ENCODE assay signal across 23 cellular contexts in genomic region chr10:49269523-49269922, GRCh38. TPM values are rescaled to one million over a fixed set of nuclear protein-coding genes. Genes with fewer than 3 reads are reported as not detected.
DNase-seq lines count a peak whose midpoint lies in the region; TF ChIP-seq lines count a peak whose summit lies in the region.
"Had no signal": no experiment of that assay in that cellular context is flagged by ENCODE, and none has a peak within 500 bp of the region (broad histone marks: within the 10 kb centered on the region; RNA-seq: fewer than 3 reads in every experiment).

No MANE protein-coding gene starts in this region.

- H3K36me3 Mint-ChIP-seq in osteocyte (ENCODE audit: unreplicated experiment), result peaks cover 6% of the 10 kb centered on the region
- H3K36me3 Mint-ChIP-seq: CD14-positive monocyte had no signal

- H3K4me1 ChIP-seq in right atrium auricular region, result peaks cover 0 to 32% of the 10 kb centered on the region in 2 donors
- peaks cover 38% of the 10 kb centered on the region for H3K4me1 ChIP-seq in left ventricle myocardium inferior
- H3K4me1 ChIP-seq in esophagus muscularis mucosa, result peaks cover 11 to 30% (median 15%) of the 10 kb centered on the region in 4 donors
- H3K4me1 ChIP-seq: A549, BE2C, HAP-1 had no signal

- H3K27ac ChIP-seq in right atrium auricular region, result no peak overlapping the region
- no peak overlapping the region for H3K27ac ChIP-seq in left ventricle myocardium inferior (replicated peaks)
- H3K27ac ChIP-seq in esophagus muscularis mucosa (replicated peaks in 1 of 4), result no peak overlapping the region
- H3K27ac ChIP-seq: A549; BLaER1 treated with 17β-estradiol and CSF1 and Interleukin-3, amounts not matched to agents 10 nM and 100 nM had no signal

- intact Hi-C loops in left ventricle myocardium inferior (cut with micrococcal nuclease) (no loop called here), esophagus muscularis mucosa (cut with DNase I) (no loop called here)

- H3K4me3 ChIP-seq in right atrium auricular region, result no peak overlapping the region
- H3K4me3 ChIP-seq in left ventricle myocardium inferior, result no peak overlapping the region
- no peak overlapping the region for H3K4me3 ChIP-seq in esophagus muscularis mucosa
- H3K4me3 ChIP-seq: A549; BLaER1 treated with 17β-estradiol and CSF1 and Interleukin-3, amounts not matched to agents 10 nM and 100 nM; HAP-1 had no signal

- peaks cover 23% of the 10 kb centered on the region for H3K9me3 Mint-ChIP-seq in osteocyte (ENCODE audit: unreplicated experiment)

- no peak for TF ChIP-seq EP300 in esophagus muscularis mucosa (IDR thresholded peaks at IDR 0.05)

- TF ChIP-seq CTCF in right atrium auricular region (IDR thresholded peaks at IDR 0.05) (no peak), left ventricle myocardium inferior (IDR thresholded peaks at IDR 0.05; ENCODE audit: borderline replicate concordance) (no peak), esophagus muscularis mucosa (IDR thresholded peaks at IDR 0.05) (no peak), osteocyte (IDR thresholded peaks at IDR 0.05) (no peak)

- peaks cover 16% of the 10 kb centered on the region for H3K27me3 Mint-ChIP-seq in osteocyte (ENCODE audit: unreplicated experiment)

- H3K4me1 Mint-ChIP-seq in osteocyte (ENCODE audit: unreplicated experiment), result peaks cover 12% of the 10 kb centered on the region

- no peak overlapping the region for H3K4me3 Mint-ChIP-seq in osteocyte (ENCODE audit: unreplicated experiment)
- H3K4me3 Mint-ChIP-seq: CD14-positive monocyte; CD4-positive, alpha-beta T cell; CD8-positive, alpha-beta memory T cell; HFFc6 had no signal

- WGBS in esophagus muscularis mucosa, result 89% methylated on average over 1 of the region's 1 CpG

- no peaks in the 10 kb centered on the region for H3K27me3 ChIP-seq in right atrium auricular region
- no peaks in the 10 kb centered on the region for H3K27me3 ChIP-seq in left ventricle myocardium inferior (ENCODE audit: low read depth)
- H3K27me3 ChIP-seq in esophagus muscularis mucosa, result no peaks in the 10 kb centered on the region
- H3K27me3 ChIP-seq: BE2C had no signal

- H3K36me3 ChIP-seq in right atrium auricular region, result no peaks in the 10 kb centered on the region
- no peaks in the 10 kb centered on the region for H3K36me3 ChIP-seq in left ventricle myocardium inferior
- no peaks in the 10 kb centered on the region for H3K36me3 ChIP-seq in esophagus muscularis mucosa
- H3K36me3 ChIP-seq: BE2C; BLaER1 treated with 17β-estradiol and CSF1 and Interleukin-3, amounts not matched to agents 10 nM and 100 nM; HAP-1 had no signal

- DNase-seq in right atrium auricular region (ENCODE audit: low spot score) (peak; percentile 46), left ventricle myocardium inferior (no peak), esophagus muscularis mucosa (ENCODE audit: extremely low spot score) (peak; percentile 79), osteocyte (ENCODE audit: extremely low spot score, unreplicated experiment) (peak; percentile 48), HT-29 (ENCODE audit: low spot score) (no peak), ureter (ENCODE audit: low spot score) (no peak)
- DNase-seq: 8988T; ACHN; AML-193; BE2C; CD4-positive, alpha-beta T cell; CD8-positive, alpha-beta memory T cell; DMS53; DMS79 treated with DMSO at 0.1 percent for 48 hours; GF-D8; GOT3; HFFc6 had no signal

- H3K9me3 ChIP-seq in right atrium auricular region (peaks cover 0 to 19% of the 10 kb centered on the region in 2 donors), left ventricle myocardium inferior (replicated peaks) (peaks cover 32% of the 10 kb centered on the region), esophagus muscularis mucosa (peaks cover 0 to 22% (median 6%) of the 10 kb centered on the region in 4 donors)
- H3K9me3 ChIP-seq: A549, BE2C, HAP-1 had no signal

- no peak overlapping the region for H3K27ac Mint-ChIP-seq in osteocyte (ENCODE audit: unreplicated experiment)
- H3K27ac Mint-ChIP-seq: CD14-positive monocyte; CD4-positive, alpha-beta T cell; HFFc6 had no signal

- no peak for TF ChIP-seq POLR2A in esophagus muscularis mucosa (IDR thresholded peaks at IDR 0.05; ENCODE audit: low read depth)

RNA-seq across cellular contexts. Expression of gene C10orf71, which starts 29.4 kb away (rescaled TPM):
- 10 to 100 TPM; 34.9 to 48.2 TPM for total RNA-seq in right atrium auricular region
- total RNA-seq in left ventricle myocardium inferior, result 136 TPM
- under 1 TPM in 2 of 4 donors, not detected in 2; 0.06 to 0.42 TPM for total RNA-seq in esophagus muscularis mucosa
- total RNA-seq in osteocyte, result not detected in 2 replicates
- not detected in 2 replicates for total RNA-seq in HT-29 (2014; rRNA removed; shearing (Covaris generic))
- total RNA-seq in ureter, result 0.26 TPM
- total RNA-seq: CD4-positive, alpha-beta T cell; CD8-positive, alpha-beta memory T cell; Daoy; G401; HFFc6 had no signal

Comparison
In these comparisons a context has a peak if more than half of its experiments do, and no peak if none do; other contexts are left out.
1. DNase-seq: peak in right atrium auricular region (single experiment), esophagus muscularis mucosa (single experiment) and osteocyte (single experiment); none in left ventricle myocardium inferior (single experiment), HT-29 (single experiment) and ureter (single experiment).
2. RNA of gene C10orf71, which starts 29.4 kb away (total RNA-seq): 136 TPM in left ventricle myocardium inferior (single experiment) and 34.9 to 48.2 TPM in right atrium auricular region; 0.26 TPM in ureter (single experiment), 0.06 to 0.42 TPM in esophagus muscularis mucosa, not detected in osteocyte and not detected in HT-29; every median in the first group is over 10 times any median in the second.